12 cellular contexts compared by ENCODE assay signal in genomic region chrX:109952985-109953905, GRCh38. TPM values are rescaled to one million over a fixed set of nuclear protein-coding genes. Genes with fewer than 3 reads are reported as not detected.
DNase-seq lines count a peak whose midpoint lies in the region; ATAC-seq and TF ChIP-seq lines count a peak whose summit lies in the region.
"Had no signal": no experiment of that assay in that cellular context is flagged by ENCODE, and none has a peak within 500 bp of the region (broad histone marks: within the 10 kb centered on the region; RNA-seq: fewer than 3 reads in every experiment).

No MANE protein-coding gene starts in this region.

- no peak overlapping the region for H3K4me3 Mint-ChIP-seq in stimulated activated naive B cell treated with anti-CD40 and anti-IgM and Interleukin-4, amounts not matched to agents 10 μg/mL and 1 μg/mL and 100 μg/mL, for 72 hours
- H3K4me3 Mint-ChIP-seq: memory B cell had no signal

- no peaks in the 10 kb centered on the region for H3K9me3 Mint-ChIP-seq in stimulated activated naive B cell treated with anti-CD40 and anti-IgM and Interleukin-4, amounts not matched to agents 10 μg/mL and 1 μg/mL and 100 μg/mL, for 72 hours
- H3K9me3 Mint-ChIP-seq: memory B cell had no signal

- H3K9me3 ChIP-seq in heart left ventricle: no peaks in the 10 kb centered on the region
- H3K9me3 ChIP-seq: adrenal gland had no signal

- no peak overlapping the region for H3K4me3 ChIP-seq in heart left ventricle
- H3K4me3 ChIP-seq: adrenal gland had no signal

- TF ChIP-seq POLR2A in heart left ventricle (IDR thresholded peaks at IDR 0.05): no peak

- H3K27ac ChIP-seq in heart left ventricle: peak overlapping the region in 3 of 12 donors; percentile 2 to 34 (median 29)
- H3K27ac ChIP-seq: adrenal gland had no signal

- peaks cover 0 to 7% (median 0%) of the 10 kb centered on the region in 9 donors for H3K27me3 ChIP-seq in heart left ventricle

- H3K27ac Mint-ChIP-seq in stimulated activated naive B cell treated with anti-CD40 and anti-IgM and Interleukin-4, amounts not matched to agents 10 μg/mL and 1 μg/mL and 100 μg/mL, for 72 hours: no peak overlapping the region
- H3K27ac Mint-ChIP-seq: memory B cell had no signal

- 74 to 83% (median 75%) methylated on average over 4 of the region's 4 CpGs for WGBS in heart left ventricle, 4 donors

- H3K4me1 Mint-ChIP-seq in stimulated activated naive B cell treated with anti-CD40 and anti-IgM and Interleukin-4, amounts not matched to agents 10 μg/mL and 1 μg/mL and 100 μg/mL, for 72 hours: peaks cover 4 to 6% of the 10 kb centered on the region in 2 donors

- TF ChIP-seq CTCF in heart left ventricle (IDR thresholded peaks at IDR 0.05): no peak

- peaks cover 0 to 5% (median 0%) of the 10 kb centered on the region in 12 donors for H3K4me1 ChIP-seq in heart left ventricle
- H3K4me1 ChIP-seq: adrenal gland had no signal

- H3K36me3 Mint-ChIP-seq in stimulated activated naive B cell treated with anti-CD40 and anti-IgM and Interleukin-4, amounts not matched to agents 10 μg/mL and 1 μg/mL and 100 μg/mL, for 72 hours: no peaks in the 10 kb centered on the region
- H3K36me3 Mint-ChIP-seq: memory B cell had no signal

- DNase-seq in heart left ventricle (no peak), Right ventricle myocardium inferior (ENCODE audit: missing footprints) (no peak), NCI-H1105 treated with DMSO at 0.1 percent for 48 hours (lab: John Stamatoyannopoulos, UW) (peak; percentile 47), hepatic stellate cell (ENCODE audit: low spot score) (no peak)
- no peak for DNase-seq in stimulated activated naive B cell treated with anti-CD40 and anti-IgM and Interleukin-4, amounts not matched to agents 10 μg/mL and 1 μg/mL and 100 μg/mL, for 72 hours
- no peak for DNase-seq in stimulated activated CD4-positive, alpha-beta T cell treated with anti-CD3 and anti-CD28 coated beads, Interleukin-4, amount 100 ng/mL, for 24 hours
- no peak for DNase-seq in stimulated activated CD4-positive, alpha-beta T cell treated with anti-CD3 and anti-CD28 coated beads, Interleukin-12 subunit alpha, Interleukin-12 subunit beta, amount 100 ng/mL, for 4 hours
- DNase-seq: adrenal gland had no signal

- no peaks in the 10 kb centered on the region for H3K36me3 ChIP-seq in heart left ventricle
- H3K36me3 ChIP-seq: adrenal gland had no signal

- intact Hi-C loops in heart left ventricle (cut with DNase I) (no loop called here), Right ventricle myocardium inferior (cut with DNase I) (no loop called here)

- H3K27me3 Mint-ChIP-seq in stimulated activated naive B cell treated with anti-CD40 and anti-IgM and Interleukin-4, amounts not matched to agents 10 μg/mL and 1 μg/mL and 100 μg/mL, for 72 hours: no peaks in the 10 kb centered on the region
- H3K27me3 Mint-ChIP-seq: memory B cell had no signal

- peak in 3 of 4 donors; percentile 24 to 42 (median 33) for ATAC-seq in heart left ventricle
- ATAC-seq in Right ventricle myocardium inferior: no peak
- ATAC-seq in HG02870 (IDR thresholded peaks at IDR 0.05; ENCODE audit: unreplicated experiment): peak; percentile 93
- peak; percentile 41 to 61 for ATAC-seq in stimulated activated naive B cell treated with anti-CD40 and anti-IgM and Interleukin-4, amounts not matched to agents 10 μg/mL and 1 μg/mL and 100 μg/mL, for 72 hours (replicated peaks)
- ATAC-seq: activated CD4-positive, CD25-positive, alpha-beta regulatory T cell treated with anti-CD3 and anti-CD28 coated beads, Interleukin-2, amount 50 U/mL, for 24 hours; esophagus mucosa had no signal

RNA-seq across cellular contexts. Expression of gene TMEM164, which starts 49.7 kb away (rescaled TPM):
- 10 to 100 TPM; 37.6 to 94.7 (median 50.3) TPM for total RNA-seq in heart left ventricle
- 100 to 1,000 TPM in 1 of 2 donors, 10 to 100 TPM in 1; 14.4 to 117 TPM for polyA plus RNA-seq in heart left ventricle
- 53.6 TPM for total RNA-seq in Right ventricle myocardium inferior
